ENCODE assay signal across 19 cellular contexts in genomic region chr21:21712761-21713558, GRCh38.
DNase-seq lines count a peak whose midpoint lies in the region; ATAC-seq and TF ChIP-seq lines count a peak whose summit lies in the region.
"Had no signal": no experiment of that assay in that cellular context is flagged by ENCODE, and none has a peak within 500 bp of the region (broad histone marks: within the 10 kb centered on the region; RNA-seq: fewer than 3 reads in every experiment).

No MANE protein-coding gene starts in this region.

- H3K4me3 Mint-ChIP-seq in activated T-helper 1 cell treated with anti-CD3 and anti-CD28 coated beads, Interleukin-12 subunit alpha, Interleukin-12 subunit beta, Interleukin-2, Interleukin-4 antibody, amounts not matched to agents 30 ng/mL and 10 ng/mL and 1 ng/mL, durations not matched to agents 14 hours and 24 hours and 36 hours = no peak overlapping the region
- H3K4me3 Mint-ChIP-seq in mesothelial cell of epicardium = no peak overlapping the region
- H3K4me3 Mint-ChIP-seq: activated naive CD8-positive, alpha-beta T cell; B cell; naive thymus-derived CD4-positive, alpha-beta T cell had no signal

- no peaks in the 10 kb centered on the region for H4K20me1 ChIP-seq in osteoblast (ENCODE audit: insufficient read depth, low read length)

- intact Hi-C loops in activated T-helper 1 cell treated with anti-CD3 and anti-CD28 coated beads, Interleukin-12 subunit alpha, Interleukin-12 subunit beta, Interleukin-2, Interleukin-4 antibody, amounts not matched to agents 30 ng/mL and 10 ng/mL and 1 ng/mL, durations not matched to agents 14 hours and 24 hours and 36 hours (cut with micrococcal nuclease) = no loop called here

- H3K4me3 ChIP-seq in MG63 (no peak overlapping the region), osteoblast (ENCODE audit: insufficient read depth, low read length) (no peak overlapping the region)
- H3K4me3 ChIP-seq: colonic mucosa, left lung, tibial nerve had no signal

- H3K27ac Mint-ChIP-seq in activated T-helper 1 cell treated with anti-CD3 and anti-CD28 coated beads, Interleukin-12 subunit alpha, Interleukin-12 subunit beta, Interleukin-2, Interleukin-4 antibody, amounts not matched to agents 30 ng/mL and 10 ng/mL and 1 ng/mL, durations not matched to agents 14 hours and 24 hours and 36 hours = no peak overlapping the region
- H3K27ac Mint-ChIP-seq in mesothelial cell of epicardium = no peak overlapping the region
- H3K27ac Mint-ChIP-seq: activated naive CD8-positive, alpha-beta T cell; B cell; naive thymus-derived CD4-positive, alpha-beta T cell had no signal

- TF ChIP-seq CTCF in osteoblast (IDR thresholded peaks at IDR 0.05; ENCODE audit: extremely low read depth, low read depth, low read length) (no peak), mesothelial cell of epicardium (IDR thresholded peaks at IDR 0.05; ENCODE audit: unreplicated experiment) (no peak)

- DNase-seq in Ammon's horn (ENCODE audit: low spot score) (peak; percentile 51), MG63 (peak; percentile 5), dedifferentiated amniotic fluid mesenchymal stem cell (ENCODE audit: extremely low spot score) (peak; percentile 49), osteoblast (ENCODE audit: insufficient read length, low spot score, missing footprints) (no peak), mesothelial cell of epicardium (ENCODE audit: low spot score in 2 of 2, unreplicated experiment in 2 of 2) (no peak)
- DNase-seq in activated T-helper 1 cell treated with anti-CD3 and anti-CD28 coated beads, Interleukin-12 subunit alpha, Interleukin-12 subunit beta, Interleukin-2, Interleukin-4 antibody, amounts not matched to agents 30 ng/mL and 10 ng/mL and 1 ng/mL, durations not matched to agents 14 hours and 24 hours and 36 hours (ENCODE audit: low spot score) = no peak
- no peak for DNase-seq in activated CD4-positive, alpha-beta T cell treated with anti-CD3 and anti-CD28 coated beads for 4 hours
- DNase-seq: activated CD4-positive, alpha-beta T cell treated with anti-CD3 and anti-CD28 coated beads, Interleukin-2, amount 50 U/mL, for 1 hour; activated T-cell treated with anti-CD3 and anti-CD28 coated beads, Interleukin-2, amount 50 U/mL, for 1 hour; colonic mucosa; KBM-7; left lung; naive thymus-derived CD4-positive, alpha-beta T cell; SIG-M5; stimulated activated CD4-positive, alpha-beta T cell treated with anti-CD3 and anti-CD28 coated beads, Interleukin-4, amount 100 ng/mL, for 24 hours had no signal

- no peaks in the 10 kb centered on the region for H3K36me3 ChIP-seq in MG63
- H3K36me3 ChIP-seq in osteoblast (ENCODE audit: insufficient read depth, low read length) = no peaks in the 10 kb centered on the region
- H3K36me3 ChIP-seq: colonic mucosa, left lung, tibial nerve had no signal

- no peaks in the 10 kb centered on the region for H3K4me1 Mint-ChIP-seq in activated T-helper 1 cell treated with anti-CD3 and anti-CD28 coated beads, Interleukin-12 subunit alpha, Interleukin-12 subunit beta, Interleukin-2, Interleukin-4 antibody, amounts not matched to agents 30 ng/mL and 10 ng/mL and 1 ng/mL, durations not matched to agents 14 hours and 24 hours and 36 hours (ENCODE audit: low read depth)
- H3K4me1 Mint-ChIP-seq in mesothelial cell of epicardium = no peaks in the 10 kb centered on the region
- H3K4me1 Mint-ChIP-seq: B cell; naive thymus-derived CD4-positive, alpha-beta T cell had no signal

- H3K27me3 ChIP-seq in MG63 (no peaks in the 10 kb centered on the region), osteoblast (ENCODE audit: insufficient read depth, low read length) (no peaks in the 10 kb centered on the region)
- H3K27me3 ChIP-seq: colonic mucosa, left lung, tibial nerve had no signal

- ATAC-seq in GM19324 (IDR thresholded peaks at IDR 0.05; ENCODE audit: low FRiP score, unreplicated experiment) = no peak
- ATAC-seq: left lung; naive thymus-derived CD4-positive, alpha-beta T cell had no signal

- no peaks in the 10 kb centered on the region for H3K9me3 ChIP-seq in MG63
- H3K9me3 ChIP-seq in osteoblast (ENCODE audit: low read depth, low read length) = no peaks in the 10 kb centered on the region
- H3K9me3 ChIP-seq: colonic mucosa, left lung, tibial nerve had no signal

- no peaks in the 10 kb centered on the region for H3K36me3 Mint-ChIP-seq in activated T-helper 1 cell treated with anti-CD3 and anti-CD28 coated beads, Interleukin-12 subunit alpha, Interleukin-12 subunit beta, Interleukin-2, Interleukin-4 antibody, amounts not matched to agents 30 ng/mL and 10 ng/mL and 1 ng/mL, durations not matched to agents 14 hours and 24 hours and 36 hours (ENCODE audit: low read depth)
- peaks cover 1% of the 10 kb centered on the region for H3K36me3 Mint-ChIP-seq in mesothelial cell of epicardium
- H3K36me3 Mint-ChIP-seq: activated naive CD8-positive, alpha-beta T cell; naive thymus-derived CD4-positive, alpha-beta T cell had no signal

- peak overlapping the region; percentile 66 for H3K27ac ChIP-seq in osteoblast (ENCODE audit: low read depth, low read length)
- H3K27ac ChIP-seq: colonic mucosa, left lung had no signal

- no peaks in the 10 kb centered on the region for H3K27me3 Mint-ChIP-seq in activated T-helper 1 cell treated with anti-CD3 and anti-CD28 coated beads, Interleukin-12 subunit alpha, Interleukin-12 subunit beta, Interleukin-2, Interleukin-4 antibody, amounts not matched to agents 30 ng/mL and 10 ng/mL and 1 ng/mL, durations not matched to agents 14 hours and 24 hours and 36 hours (ENCODE audit: insufficient read depth)
- H3K27me3 Mint-ChIP-seq in mesothelial cell of epicardium (ENCODE audit: low read depth) = no peaks in the 10 kb centered on the region
- H3K27me3 Mint-ChIP-seq: activated naive CD8-positive, alpha-beta T cell; B cell; naive thymus-derived CD4-positive, alpha-beta T cell had no signal

- H3K79me2 ChIP-seq in osteoblast (ENCODE audit: insufficient read depth, low read length) = no peaks in the 10 kb centered on the region

- H2AFZ ChIP-seq in osteoblast (ENCODE audit: low read length) = no peak overlapping the region

- H3K9me3 Mint-ChIP-seq in activated T-helper 1 cell treated with anti-CD3 and anti-CD28 coated beads, Interleukin-12 subunit alpha, Interleukin-12 subunit beta, Interleukin-2, Interleukin-4 antibody, amounts not matched to agents 30 ng/mL and 10 ng/mL and 1 ng/mL, durations not matched to agents 14 hours and 24 hours and 36 hours = peaks cover 7% of the 10 kb centered on the region
- peaks cover 4% of the 10 kb centered on the region for H3K9me3 Mint-ChIP-seq in mesothelial cell of epicardium

- H3K4me2 ChIP-seq in osteoblast (ENCODE audit: insufficient read depth, low read length) = peak overlapping the region; percentile 32

- H3K4me1 ChIP-seq in osteoblast (ENCODE audit: insufficient read depth, low read length) = peaks cover 25% of the 10 kb centered on the region
- H3K4me1 ChIP-seq: colonic mucosa, left lung had no signal

Comparison
In these comparisons a context has a peak if more than half of its experiments do, and no peak if none do; other contexts are left out.
1. DNase-seq: peak in Ammon's horn (single experiment), MG63 (single experiment) and dedifferentiated amniotic fluid mesenchymal stem cell (single experiment); none in osteoblast (single experiment), activated T-helper 1 cell treated with anti-CD3 and anti-CD28 coated beads, Interleukin-12 subunit alpha, Interleukin-12 subunit beta, Interleukin-2, Interleukin-4 antibody, amounts not matched to agents 30 ng/mL and 10 ng/mL and 1 ng/mL, durations not matched to agents 14 hours and 24 hours and 36 hours (single experiment), mesothelial cell of epicardium (0 of 2) and activated CD4-positive, alpha-beta T cell treated with anti-CD3 and anti-CD28 coated beads for 4 hours (0 of 2).